Comparison of ENCODE assay signal across 12 cellular contexts in the genomic region with DNA sequence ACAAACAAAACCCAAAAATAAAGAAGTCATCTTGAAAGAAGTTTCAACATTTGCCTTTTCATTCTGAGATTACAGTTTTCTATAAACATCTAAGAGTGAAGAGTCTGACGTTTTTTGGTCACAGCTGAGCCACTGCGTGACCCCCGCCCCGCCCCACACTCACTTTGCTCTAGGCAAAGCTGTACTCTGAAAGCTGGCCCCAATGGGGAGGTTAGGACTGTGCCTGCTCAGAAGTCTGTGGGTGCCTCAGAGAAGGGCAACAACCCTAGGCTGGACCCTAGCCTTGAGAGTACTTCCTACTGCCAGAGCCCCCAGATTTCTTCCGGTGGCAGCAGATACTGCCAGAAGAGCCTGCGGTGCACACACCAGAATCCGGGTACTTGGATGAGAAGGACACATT. TPM values are rescaled to one million over a fixed set of nuclear protein-coding genes. Genes with fewer than 3 reads are reported as not detected.
DNase-seq lines count a peak whose midpoint lies in the region; ATAC-seq, FAIRE-seq and TF ChIP-seq lines count a peak whose summit lies in the region.
"Had no signal": no experiment of that assay in that cellular context is flagged by ENCODE, and none has a peak within 500 bp of the region (broad histone marks: within the 10 kb centered on the region; RNA-seq: fewer than 3 reads in every experiment).

No MANE protein-coding gene starts in this region.

- peak; percentile 54 for FAIRE-seq in GM12892 (lab: Jason Lieb, UNC)
- FAIRE-seq: bronchial epithelial cell had no signal

- in situ Hi-C loops in HAP-1 (cut with MboI; ENCODE audit: low sequenced_read_pairs) = no loop called here

- POLR2A ChIA-PET in PC-9 (lab: Charles Lee; ENCODE audit: unreplicated experiment) = no interaction called here

- peaks cover 44% of the 10 kb centered on the region for H3K4me1 Mint-ChIP-seq in dendritic cell treated with granulocyte-macrophage colony-stimulating factor and Interleukin-4, amounts not matched to agents 40 ng/mL and 50 ng/mL, for 4 days (ENCODE audit: low read depth)

- no peak for TF ChIP-seq CTCF in PC-9 (conservative IDR thresholded peaks at IDR 0.05)

- H3K9me3 ChIP-seq in PC-9 (ENCODE audit: insufficient read depth, low read depth) = no peaks in the 10 kb centered on the region
- H3K9me3 ChIP-seq in HAP-1 = no peaks in the 10 kb centered on the region

- H3F3A ChIP-seq in PC-9 (ENCODE audit: insufficient read depth, low read depth) = peaks cover 43% of the 10 kb centered on the region

- no peak overlapping the region for H2AFZ ChIP-seq in PC-9

- no peaks in the 10 kb centered on the region for H3K79me2 ChIP-seq in PC-9 (ENCODE audit: low read depth)

- BruUV-seq in PC-9 (replicated peaks; lab: Mats Ljungman, UMichigan) = no TSS peak

- peak; percentile 50 for ATAC-seq in sciatic nerve
- no peak for ATAC-seq in HG03571 (IDR thresholded peaks at IDR 0.05; ENCODE audit: unreplicated experiment)

- TF ChIP-seq POLR2A in GM12892 (IDR thresholded peaks at IDR 0.05; ENCODE audit: low read depth, low read length) = no peak

- peak overlapping the region; percentile 95 for H3K27ac ChIP-seq in PC-9
- H3K27ac ChIP-seq: foreskin keratinocyte, SK-N-MC had no signal

- H3K27ac Mint-ChIP-seq in dendritic cell treated with granulocyte-macrophage colony-stimulating factor and Interleukin-4, amounts not matched to agents 40 ng/mL and 50 ng/mL, for 4 days = peak overlapping the region; percentile 85

- intact Hi-C loops in PC-9 (cut with micrococcal nuclease; ENCODE audit: unreplicated experiment) = loop anchor here (10.0 kb wide), 2 partner anchors 268 to 438 kb away; partner anchors contain the start of genes CAMKK1 and HASPIN
- intact Hi-C loops in dendritic cell treated with granulocyte-macrophage colony-stimulating factor and Interleukin-4, amounts not matched to agents 40 ng/mL and 50 ng/mL, for 4 days (cut with micrococcal nuclease) = no loop called here
- intact Hi-C loops in sciatic nerve (cut with DNase I) = no loop called here

- peak overlapping the region; percentile 81 for H3K4me2 ChIP-seq in PC-9

- no peaks in the 10 kb centered on the region for H3K36me3 ChIP-seq in PC-9 (ENCODE audit: low read depth)
- peaks cover 25% of the 10 kb centered on the region for H3K36me3 ChIP-seq in HAP-1 (replicated peaks)

- H3K4me3 Mint-ChIP-seq in dendritic cell treated with granulocyte-macrophage colony-stimulating factor and Interleukin-4, amounts not matched to agents 40 ng/mL and 50 ng/mL, for 4 days = no peak overlapping the region

- CTCF ChIA-PET in PC-9 (lab: Charles Lee) = no interaction called here

- H3K4me1 ChIP-seq in PC-9 (replicated peaks; ENCODE audit: insufficient read depth) = peaks cover 48% of the 10 kb centered on the region
- peaks cover 29% of the 10 kb centered on the region for H3K4me1 ChIP-seq in HAP-1

- H3K27me3 Mint-ChIP-seq in dendritic cell treated with granulocyte-macrophage colony-stimulating factor and Interleukin-4, amounts not matched to agents 40 ng/mL and 50 ng/mL, for 4 days = no peaks in the 10 kb centered on the region

- no peaks in the 10 kb centered on the region for H3K9me2 ChIP-seq in PC-9 (ENCODE audit: insufficient read depth)

- H3K4me3 ChIP-seq in PC-9 (peak overlapping the region; percentile 14; the same call in 1 of the 2 replicates), HAP-1 (no peak overlapping the region)
- H3K4me3 ChIP-seq: SK-N-MC had no signal

- peaks cover 66% of the 10 kb centered on the region for H3K36me3 Mint-ChIP-seq in dendritic cell treated with granulocyte-macrophage colony-stimulating factor and Interleukin-4, amounts not matched to agents 40 ng/mL and 50 ng/mL, for 4 days (ENCODE audit: low read depth)

- H3K27me3 ChIP-seq in PC-9 (ENCODE audit: insufficient read depth, low read depth) (no peaks in the 10 kb centered on the region), HAP-1 (ENCODE audit: low read depth) (no peaks in the 10 kb centered on the region)
- H3K27me3 ChIP-seq: foreskin keratinocyte had no signal

- no peaks in the 10 kb centered on the region for H4K20me1 ChIP-seq in PC-9 (ENCODE audit: insufficient read depth)

- DNase-seq in GM12892 (ENCODE audit: insufficient read length) (no peak), PC-9 (no peak), sciatic nerve (ENCODE audit: low spot score) (no peak), HAP-1 (ENCODE audit: low spot score in 2 of 2) (no peak), RPMI8226 (no peak), NCI-H82 treated with DMSO at 0.1 percent for 48 hours (lab: John Stamatoyannopoulos, UW; ENCODE audit: unreplicated experiment) (no peak)
- DNase-seq: foreskin keratinocyte, left colon had no signal

- no peaks in the 10 kb centered on the region for H3K9me3 Mint-ChIP-seq in dendritic cell treated with granulocyte-macrophage colony-stimulating factor and Interleukin-4, amounts not matched to agents 40 ng/mL and 50 ng/mL, for 4 days

RNA-seq across cellular contexts. Expression of gene CYB5D2, which starts 19.4 kb away (rescaled TPM):
- polyA plus RNA-seq in GM12892 (2012; ENCODE audit: missing spikeins) = 7.7 TPM
- total RNA-seq in PC-9 (2021) (40.5 and 52.4 TPM in 2 replicates), sciatic nerve (16.0 TPM)

RNA-seq across cellular contexts. Expression of gene ZZEF1, which starts 19.5 kb away (rescaled TPM):
- 17.7 TPM for polyA plus RNA-seq in GM12892 (2012; ENCODE audit: missing spikeins)
- total RNA-seq in PC-9 (2021) (39.5 and 42.9 TPM in 2 replicates), sciatic nerve (58.9 TPM)
